ENCODE assay signal across 10 cellular contexts in the genomic region with DNA sequence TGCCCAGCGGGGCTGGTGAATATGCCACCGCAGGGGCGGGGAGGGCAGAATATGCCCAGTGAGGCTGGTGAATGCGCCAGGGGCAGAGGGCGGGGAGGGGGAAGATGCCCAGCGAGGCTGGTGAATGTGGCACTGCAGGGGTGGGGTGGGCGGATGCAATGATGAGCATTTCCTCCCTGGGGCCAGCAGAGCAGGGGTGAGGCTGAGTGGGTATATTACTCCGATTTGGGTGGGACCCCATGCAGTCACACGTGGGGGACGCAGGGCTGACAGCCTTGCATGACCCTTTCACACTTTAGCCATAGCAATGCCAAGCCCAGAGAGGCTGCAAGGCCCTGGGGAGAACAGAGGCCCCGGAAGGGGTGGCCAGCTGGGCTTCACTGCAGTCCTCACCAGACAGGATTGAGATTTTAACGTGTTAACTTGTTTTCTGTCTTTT. TPM values are rescaled to one million over a fixed set of nuclear protein-coding genes. Genes with fewer than 3 reads are reported as not detected.
DNase-seq lines count a peak whose midpoint lies in the region; ATAC-seq, FAIRE-seq and TF ChIP-seq lines count a peak whose summit lies in the region.
"Had no signal": no experiment of that assay in that cellular context is flagged by ENCODE, and none has a peak within 500 bp of the region (broad histone marks: within the 10 kb centered on the region; RNA-seq: fewer than 3 reads in every experiment).

No MANE protein-coding gene starts in this region.

- no peaks in the 10 kb centered on the region for H3K9me3 Mint-ChIP-seq in effector memory CD8-positive, alpha-beta T cell

- peaks cover 10% of the 10 kb centered on the region for H3K27me3 ChIP-seq in prostate gland (replicated peaks; ENCODE audit: insufficient read depth)

- H3K36me3 Mint-ChIP-seq in effector memory CD8-positive, alpha-beta T cell (ENCODE audit: insufficient read depth) = peaks cover 22% of the 10 kb centered on the region

- peak; percentile 49 for ATAC-seq in effector memory CD8-positive, alpha-beta T cell (replicated peaks)
- ATAC-seq in GM19351 (IDR thresholded peaks at IDR 0.05; ENCODE audit: unreplicated experiment) = no peak
- ATAC-seq: left lung had no signal

- no peaks in the 10 kb centered on the region for H3K36me3 ChIP-seq in prostate gland
- H3K36me3 ChIP-seq: cardiac muscle cell, left lung had no signal

- H3K27ac ChIP-seq in prostate gland = no peak overlapping the region
- H3K27ac ChIP-seq: cardiac muscle cell had no signal

- no peak for TF ChIP-seq POLR2A in H54 (IDR thresholded peaks at IDR 0.05; ENCODE audit: low read depth, low read length)
- no peak for TF ChIP-seq POLR2A in prostate gland (IDR thresholded peaks at IDR 0.05)

- WGBS in prostate gland = 52% methylated on average over 12 of the region's 12 CpGs

- no peak overlapping the region for H3K4me3 ChIP-seq in prostate gland

- H3K4me1 Mint-ChIP-seq in effector memory CD8-positive, alpha-beta T cell (ENCODE audit: low read depth in 2 of 2) = peaks cover 48 to 53% of the 10 kb centered on the region in 2 donors

- FAIRE-seq in H54 (lab: Jason Lieb, UNC) = no peak

- no peaks in the 10 kb centered on the region for H3K9me3 ChIP-seq in prostate gland
- H3K9me3 ChIP-seq: left lung had no signal

- peak; percentile 73 for DNase-seq in H54 (ENCODE audit: insufficient read length, low spot score)
- DNase-seq in activated CD4-positive, alpha-beta T cell treated with anti-CD3 and anti-CD28 coated beads for 48 hours = peak; percentile 74
- peak; percentile 69 to 76 (median 71) for DNase-seq in effector memory CD8-positive, alpha-beta T cell
- peak; percentile 59 for DNase-seq in stimulated activated CD4-positive, alpha-beta T cell treated with anti-CD3 and anti-CD28 coated beads, Interleukin-4, amount 100 ng/mL, for 24 hours
- no peak for DNase-seq in superior temporal gyrus (ENCODE audit: extremely low spot score)
- no peak for DNase-seq in hypothalamus (lab: John Stamatoyannopoulos, UW)
- DNase-seq in prostate gland (ENCODE audit: low spot score) = no peak

- H3K27me3 Mint-ChIP-seq in effector memory CD8-positive, alpha-beta T cell = no peaks in the 10 kb centered on the region

- H3K4me3 Mint-ChIP-seq in effector memory CD8-positive, alpha-beta T cell = peak overlapping the region; percentile 87 to 90

- TF ChIP-seq CTCF in prostate gland (IDR thresholded peaks at IDR 0.05) = no peak

- peak overlapping the region; percentile 88 to 99 for H3K27ac Mint-ChIP-seq in effector memory CD8-positive, alpha-beta T cell

- intact Hi-C loops in prostate gland (cut with DNase I) = loop anchor here (5.0 to 10.0 kb wide), 2 partner anchors 128 to 426 kb away; a partner anchor contains a TSS

- peaks cover 12% of the 10 kb centered on the region for H3K4me1 ChIP-seq in prostate gland (replicated peaks)

RNA-seq across cellular contexts. Expression of a gene that starts 9.3 kb away (rescaled TPM):
- 10 to 100 TPM; 21.4 to 24.8 TPM for total RNA-seq in prostate gland

RNA-seq across cellular contexts. Expression of a gene that starts 9.9 kb away (rescaled TPM):
- total RNA-seq in prostate gland = 10 to 100 TPM; 23.1 to 56.1 TPM

RNA-seq across cellular contexts. Expression of a gene that starts 57.1 kb away (rescaled TPM):
- total RNA-seq in prostate gland = 100 to 1,000 TPM; 216 to 244 TPM

Comparison
In these comparisons a context has a peak if more than half of its experiments do, and no peak if none do; other contexts are left out.
1. DNase-seq: peak in H54 (single experiment), activated CD4-positive, alpha-beta T cell treated with anti-CD3 and anti-CD28 coated beads for 48 hours (single experiment), effector memory CD8-positive, alpha-beta T cell (3 of 3) and stimulated activated CD4-positive, alpha-beta T cell treated with anti-CD3 and anti-CD28 coated beads, Interleukin-4, amount 100 ng/mL, for 24 hours (single experiment); none in superior temporal gyrus (single experiment), hypothalamus (0 of 51) and prostate gland (single experiment).